Comparison of ENCODE assay signal across 9 cellular contexts in genomic region chr22:45319319-45319675, GRCh38. TPM values are rescaled to one million over a fixed set of nuclear protein-coding genes. Genes with fewer than 3 reads are reported as not detected.
DNase-seq lines count a peak whose midpoint lies in the region; ATAC-seq, FAIRE-seq and TF ChIP-seq lines count a peak whose summit lies in the region.
"Had no signal": no experiment of that assay in that cellular context is flagged by ENCODE, and none has a peak within 500 bp of the region (broad histone marks: within the 10 kb centered on the region; RNA-seq: fewer than 3 reads in every experiment).

No MANE protein-coding gene starts in this region.

- peak overlapping the region; percentile 77 to 83 for H3K27ac ChIP-seq in left lung
- H3K27ac ChIP-seq in testis = peak overlapping the region; percentile 78 to 89

- TF ChIP-seq POLR2A in testis (IDR thresholded peaks at IDR 0.05) = no peak

- TF ChIP-seq CTCF in left lung (IDR thresholded peaks at IDR 0.05) (no peak), testis (IDR thresholded peaks at IDR 0.05) (no peak), D721Med (IDR thresholded peaks at IDR 0.05; ENCODE audit: insufficient read depth, missing control alignments) (no peak)

- H3K27ac Mint-ChIP-seq in T-helper 1 cell treated with Interleukin-12 subunit alpha and Interleukin-12 subunit beta and Interleukin-4 antibody, amounts not matched to agents 30 μg/mL and 1 μg/mL, for 36 hours = peak overlapping the region; percentile 96
- peak overlapping the region; percentile 99 for H3K27ac Mint-ChIP-seq in activated naive CD8-positive, alpha-beta T cell treated with anti-CD3 and anti-CD28 coated beads, Interleukin-2, amount 10 ng/mL, durations not matched to agents 7 days and 5 days

- intact Hi-C loops in left lung (cut with DNase I) = no loop called here
- intact Hi-C loops in testis (cut with DNase I; ENCODE audit: low total_unique reads) = no loop called here

- no peaks in the 10 kb centered on the region for H3K27me3 Mint-ChIP-seq in T-helper 1 cell treated with Interleukin-12 subunit alpha and Interleukin-12 subunit beta and Interleukin-4 antibody, amounts not matched to agents 30 μg/mL and 1 μg/mL, for 36 hours (ENCODE audit: low read depth)
- no peaks in the 10 kb centered on the region for H3K27me3 Mint-ChIP-seq in activated naive CD8-positive, alpha-beta T cell treated with anti-CD3 and anti-CD28 coated beads, Interleukin-2, amount 10 ng/mL, durations not matched to agents 7 days and 5 days

- no peaks in the 10 kb centered on the region for H3K9me3 ChIP-seq in left lung
- no peaks in the 10 kb centered on the region for H3K9me3 ChIP-seq in testis

- H3K27me3 ChIP-seq in left lung (no peaks in the 10 kb centered on the region), testis (no peaks in the 10 kb centered on the region)

- H3K9me3 Mint-ChIP-seq in T-helper 1 cell treated with Interleukin-12 subunit alpha and Interleukin-12 subunit beta and Interleukin-4 antibody, amounts not matched to agents 30 μg/mL and 1 μg/mL, for 36 hours = no peaks in the 10 kb centered on the region
- H3K9me3 Mint-ChIP-seq in activated naive CD8-positive, alpha-beta T cell treated with anti-CD3 and anti-CD28 coated beads, Interleukin-2, amount 10 ng/mL, durations not matched to agents 7 days and 5 days = no peaks in the 10 kb centered on the region

- H3K4me3 ChIP-seq in left lung (no peak overlapping the region), testis (no peak overlapping the region)

- DNase-seq in T-helper 1 cell = no peak
- peak; percentile 46 for DNase-seq in activated naive CD8-positive, alpha-beta T cell treated with anti-CD3 and anti-CD28 coated beads, Interleukin-2, amount 10 ng/mL, durations not matched to agents 7 days and 5 days
- DNase-seq in left lung = no peak
- peak; percentile 50 for DNase-seq in testis
- no peak for DNase-seq in NOMO-1 treated with DMSO at 0.1 percent for 48 hours (lab: John Stamatoyannopoulos, UW; ENCODE audit: unreplicated experiment)
- no peak for DNase-seq in NCI-H510A (lab: John Stamatoyannopoulos, UW)
- DNase-seq in D721Med (ENCODE audit: insufficient read length, low spot score) = no peak
- DNase-seq: NCI-H146 had no signal

- H3K4me1 ChIP-seq in left lung (peaks cover 6 to 46% of the 10 kb centered on the region in 2 donors), testis (peaks cover 32% of the 10 kb centered on the region)

- no peak for ATAC-seq in activated naive CD8-positive, alpha-beta T cell treated with anti-CD3 and anti-CD28 coated beads, Interleukin-2, amount 10 ng/mL, durations not matched to agents 7 days and 5 days (ENCODE audit: low read depth)
- ATAC-seq in left lung = peak; percentile 58

- peaks cover 50% of the 10 kb centered on the region for H3K4me1 Mint-ChIP-seq in T-helper 1 cell treated with Interleukin-12 subunit alpha and Interleukin-12 subunit beta and Interleukin-4 antibody, amounts not matched to agents 30 μg/mL and 1 μg/mL, for 36 hours (ENCODE audit: low read depth)
- H3K4me1 Mint-ChIP-seq in activated naive CD8-positive, alpha-beta T cell treated with anti-CD3 and anti-CD28 coated beads, Interleukin-2, amount 10 ng/mL, durations not matched to agents 7 days and 5 days = peaks cover 47% of the 10 kb centered on the region

- peaks cover 32% of the 10 kb centered on the region for H3K36me3 Mint-ChIP-seq in T-helper 1 cell treated with Interleukin-12 subunit alpha and Interleukin-12 subunit beta and Interleukin-4 antibody, amounts not matched to agents 30 μg/mL and 1 μg/mL, for 36 hours (ENCODE audit: low read depth)
- peaks cover 21% of the 10 kb centered on the region for H3K36me3 Mint-ChIP-seq in activated naive CD8-positive, alpha-beta T cell treated with anti-CD3 and anti-CD28 coated beads, Interleukin-2, amount 10 ng/mL, durations not matched to agents 7 days and 5 days

- WGBS in testis, 2 donors = 47 to 81% methylated on average over 5 of the region's 5 CpGs

- H3K4me3 Mint-ChIP-seq in T-helper 1 cell treated with Interleukin-12 subunit alpha and Interleukin-12 subunit beta and Interleukin-4 antibody, amounts not matched to agents 30 μg/mL and 1 μg/mL, for 36 hours = peak overlapping the region; percentile 75
- peak overlapping the region; percentile 86 for H3K4me3 Mint-ChIP-seq in activated naive CD8-positive, alpha-beta T cell treated with anti-CD3 and anti-CD28 coated beads, Interleukin-2, amount 10 ng/mL, durations not matched to agents 7 days and 5 days

- POLR2A ChIA-PET in activated naive CD8-positive, alpha-beta T cell treated with anti-CD3 and anti-CD28 coated beads, Interleukin-2, amount 10 ng/mL, durations not matched to agents 7 days and 5 days (lab: Charles Lee) = interaction anchor here (0.6 to 4.9 kb wide), 7 partner anchors 10 to 156 kb away, joined by 3 to 28 read pairs (median 8); partner anchors contain the start of genes FAM118A, NUP50, RIBC2 and SMC1B

- no peak for FAIRE-seq in D721Med (lab: Jason Lieb, UNC)

- H3K36me3 ChIP-seq in left lung (peaks cover 0 to 20% of the 10 kb centered on the region in 2 donors), testis (ENCODE audit: low read depth, missing control alignments) (no peaks in the 10 kb centered on the region)

RNA-seq across cellular contexts. Expression of gene FAM118A, which starts 9.6 kb away (rescaled TPM):
- total RNA-seq in activated naive CD8-positive, alpha-beta T cell treated with anti-CD3 and anti-CD28 coated beads, Interleukin-2, amount 10 ng/mL, durations not matched to agents 7 days and 5 days = 10 to 100 TPM; 71.9 to 77.0 TPM
- 10 to 100 TPM; 23.9 to 31.8 TPM for total RNA-seq in left lung
- 100 to 1,000 TPM in 1 of 2 donors, 10 to 100 TPM in 1; 80.2 to 104 TPM for total RNA-seq in testis
- 70.8 TPM for polyA plus RNA-seq in testis (ENCODE audit: insufficient read depth, low read depth, low replicate concordance)

RNA-seq across cellular contexts. Expression of gene UPK3A, which starts 34.5 kb away (rescaled TPM):
- not detected for total RNA-seq in activated naive CD8-positive, alpha-beta T cell treated with anti-CD3 and anti-CD28 coated beads, Interleukin-2, amount 10 ng/mL, durations not matched to agents 7 days and 5 days
- not detected for total RNA-seq in left lung
- not detected for total RNA-seq in testis
- polyA plus RNA-seq in testis (ENCODE audit: insufficient read depth, low read depth, low replicate concordance) = not detected

Comparison
In these comparisons a context has a peak if more than half of its experiments do, and no peak if none do; other contexts are left out.
1. DNase-seq: peak in activated naive CD8-positive, alpha-beta T cell treated with anti-CD3 and anti-CD28 coated beads, Interleukin-2, amount 10 ng/mL, durations not matched to agents 7 days and 5 days (single experiment) and testis (single experiment); none in T-helper 1 cell (0 of 5), left lung (0 of 2), NOMO-1 treated with DMSO at 0.1 percent for 48 hours (single experiment), NCI-H510A (single experiment) and D721Med (single experiment).